In the genomic region with DNA sequence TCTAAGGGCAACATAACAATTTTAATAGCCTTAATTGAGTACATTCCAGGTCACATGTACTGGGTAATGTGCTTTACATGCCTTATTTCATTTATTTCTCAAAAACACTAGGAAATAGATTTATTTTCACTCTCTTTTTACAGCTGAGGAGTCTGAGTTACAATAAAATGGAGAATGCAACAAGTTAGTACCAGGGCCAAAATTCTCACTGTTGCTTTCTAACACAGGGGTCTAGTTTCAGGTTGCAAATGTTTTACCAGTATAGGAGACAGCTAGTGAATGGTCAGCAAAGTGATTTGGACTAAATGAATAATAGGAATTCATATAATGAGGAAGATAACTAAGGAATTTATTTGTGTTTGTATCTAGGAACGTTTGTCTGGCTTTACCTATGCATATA, we compare ENCODE assay signal across 21 cellular contexts.
"Had no signal": no experiment of that assay in that cellular context is flagged by ENCODE, and none has a peak within 500 bp of the region (broad histone marks: within the 10 kb centered on the region; RNA-seq: fewer than 3 reads in every experiment).

No MANE protein-coding gene starts in this region.

- H3K4me3 ChIP-seq: SJSA1, SK-N-MC had no signal

- DNase-seq: KBM-7, MV-4-11, NCI-H1048, NCI-H1105, NCI-H1417, NCI-H1436 treated with DMSO at 0.1 percent for 48 hours, NCI-H1694 treated with DMSO at 0.1 percent for 48 hours, NCI-H1930, NCI-H2081, NCI-H2107, NCI-H2227 treated with DMSO at 0.1 percent for 48 hours, NCI-H524, NCI-H774, Right ventricle myocardium superior, RPMI8226, SIG-M5 had no signal

- H3K9me3 ChIP-seq: SJSA1 had no signal

- H3K27me3 ChIP-seq: SJSA1 had no signal

- H3K27ac ChIP-seq: HL-60, SJSA1, SK-N-MC had no signal

- H3K4me1 ChIP-seq: SJSA1 had no signal

- FAIRE-seq: HTR-8/SVneo, RCC 7860 had no signal
